ENCODE assay signal across 15 cellular contexts in genomic region chr14:33934938-33935337, GRCh38. TPM values are rescaled to one million over a fixed set of nuclear protein-coding genes. Genes with fewer than 3 reads are reported as not detected.
DNase-seq lines count a peak whose midpoint lies in the region; ATAC-seq and TF ChIP-seq lines count a peak whose summit lies in the region.
"Had no signal": no experiment of that assay in that cellular context is flagged by ENCODE, and none has a peak within 500 bp of the region (broad histone marks: within the 10 kb centered on the region; RNA-seq: fewer than 3 reads in every experiment).

No MANE protein-coding gene starts in this region.

- 93% methylated on average over 5 of the region's 5 CpGs for WGBS in smooth muscle cell (ENCODE audit: low lambda C conversion rate)

- H3K4me2 ChIP-seq in GM23338 (no peak overlapping the region), smooth muscle cell (no peak overlapping the region)

- CTCF ChIA-PET in WTC11 (lab: Charles Lee): interaction anchor here (0.6 to 1.3 kb wide), 2 partner anchors 85 to 86 kb away, joined by 4 to 5 read pairs; no protein-coding TSS in a partner anchor

- H4K20me1 ChIP-seq in GM23338 (replicated peaks; ENCODE audit: insufficient read depth) (0 out of 2 replicates have a peak, but pooled peaks cover 3% of the 10 kb centered on the region), smooth muscle cell (ENCODE audit: low read depth) (peaks cover 90% of the 10 kb centered on the region)

- peaks cover 76% of the 10 kb centered on the region for H3K4me1 ChIP-seq in GM23338 (ENCODE audit: insufficient read depth)
- H3K4me1 ChIP-seq in smooth muscle cell (ENCODE audit: low read depth): peaks cover 93% of the 10 kb centered on the region

- H3K27ac Mint-ChIP-seq in GM23338 (no peak overlapping the region), WTC11 (no peak overlapping the region), brain (peak overlapping the region in 3 of 5 experiments; percentile 67 to 91 (median 71))
- H3K27ac Mint-ChIP-seq: CD4-positive, alpha-beta memory T cell had no signal

- no peaks in the 10 kb centered on the region for H3K9me2 ChIP-seq in GM23338 (ENCODE audit: insufficient read depth)

- H3K4me3 ChIP-seq in GM23338 (no peak overlapping the region), smooth muscle cell (no peak overlapping the region)

- H3K27me3 ChIP-seq in GM23338 (ENCODE audit: insufficient read depth) (no peaks in the 10 kb centered on the region), smooth muscle cell (ENCODE audit: low read depth) (no peaks in the 10 kb centered on the region)

- DNase-seq in GM23338 (ENCODE audit: low spot score) (no peak), WTC11 (ENCODE audit: low spot score) (no peak), smooth muscle cell (lab: John Stamatoyannopoulos, UW; ENCODE audit: unreplicated experiment) (no peak), HUDEP-2 (lab: John Stamatoyannopoulos, UW; ENCODE audit: unreplicated experiment in 76 of 76) (no peak)
- DNase-seq: C1 segment of cervical spinal cord; Calu3; CD4-positive, alpha-beta memory T cell; COR-L47; DMS53; DMS79 treated with DMSO at 0.1 percent for 48 hours; GF-D8; H9 had no signal

- no peaks in the 10 kb centered on the region for H3K9me3 ChIP-seq in smooth muscle cell (replicated peaks; ENCODE audit: low read depth)

- H3K36me3 Mint-ChIP-seq in GM23338 (ENCODE audit: low read depth) (peaks cover 8% of the 10 kb centered on the region), WTC11 (peaks cover 5% of the 10 kb centered on the region), brain (peaks cover 29% of the 10 kb centered on the region)

- H3K27me3 Mint-ChIP-seq in GM23338 (ENCODE audit: insufficient read depth, low read depth, poor library complexity): peaks cover 12% of the 10 kb centered on the region
- no peaks in the 10 kb centered on the region for H3K27me3 Mint-ChIP-seq in WTC11 (ENCODE audit: low read depth)
- H3K27me3 Mint-ChIP-seq in brain: no peaks in the 10 kb centered on the region
- H3K27me3 Mint-ChIP-seq: CD4-positive, alpha-beta memory T cell had no signal

- TF ChIP-seq CTCF in GM23338 (conservative IDR thresholded peaks at IDR 0.05; ENCODE audit: low read depth in 2 of 2): no peak
- TF ChIP-seq CTCF in WTC11 (IDR thresholded peaks at IDR 0.05): no peak
- no peak for TF ChIP-seq CTCF in brain (conservative IDR thresholded peaks at IDR 0.05)
- no peak for TF ChIP-seq CTCF in smooth muscle cell (IDR thresholded peaks at IDR 0.05; ENCODE audit: borderline replicate concordance, insufficient read depth, poor library complexity, severe bottlenecking)

- ATAC-seq in GM23338 (no peak), WTC11 (no peak), HG02840 (IDR thresholded peaks at IDR 0.05; ENCODE audit: low FRiP score, unreplicated experiment) (no peak)
- ATAC-seq: HCT116 had no signal

- no peak overlapping the region for H3K4me3 Mint-ChIP-seq in GM23338
- H3K4me3 Mint-ChIP-seq in WTC11: no peak overlapping the region
- H3K4me3 Mint-ChIP-seq in brain: peak overlapping the region in 4 of 5 experiments; percentile 12 to 47 (median 28)
- H3K4me3 Mint-ChIP-seq: CD4-positive, alpha-beta memory T cell; H9 had no signal

- H3K9ac ChIP-seq in smooth muscle cell (ENCODE audit: low read depth): no peak overlapping the region

- H3K4me1 Mint-ChIP-seq in GM23338: peaks cover 67% of the 10 kb centered on the region
- H3K4me1 Mint-ChIP-seq in WTC11: peaks cover 80% of the 10 kb centered on the region
- peaks cover 96% of the 10 kb centered on the region for H3K4me1 Mint-ChIP-seq in brain

- H3K36me3 ChIP-seq in GM23338 (ENCODE audit: insufficient read depth): no peaks in the 10 kb centered on the region
- no peaks in the 10 kb centered on the region for H3K36me3 ChIP-seq in smooth muscle cell (ENCODE audit: low read depth)

- H3K27ac ChIP-seq in GM23338 (ENCODE audit: low read depth) (0 out of 2 replicates have a peak overlapping the region, but pooled peaks have one; percentile 2), smooth muscle cell (ENCODE audit: low read depth) (peak overlapping the region; percentile 77)

- H3K9me3 Mint-ChIP-seq in GM23338 (no peaks in the 10 kb centered on the region; the same call in 2 of the 3 replicates), WTC11 (no peaks in the 10 kb centered on the region), brain (peaks cover 0 to 4% (median 0%) of the 10 kb centered on the region in 5 experiments)
- H3K9me3 Mint-ChIP-seq: H9 had no signal

- H3K79me2 ChIP-seq in GM23338 (replicated peaks; ENCODE audit: insufficient read depth) (peaks cover 85% of the 10 kb centered on the region), smooth muscle cell (ENCODE audit: low read depth) (peaks cover 71% of the 10 kb centered on the region)

- no peak overlapping the region for H2AFZ ChIP-seq in GM23338
- H2AFZ ChIP-seq in smooth muscle cell (ENCODE audit: low read depth): no peak overlapping the region

- H3F3A ChIP-seq in GM23338 (replicated peaks; ENCODE audit: low read depth) (no peaks in the 10 kb centered on the region), smooth muscle cell (ENCODE audit: low read depth) (peaks cover 21% of the 10 kb centered on the region)

- POLR2A ChIA-PET in WTC11 (lab: Charles Lee): interaction anchor here (0.5 to 0.6 kb wide), 2 partner anchors 11 to 34 kb away, joined by 3 read pairs; no protein-coding TSS in a partner anchor

TF ChIP-seq in GM23338, 12 proteins besides CTCF, POLR2A, EP300 and RAD21:
- TF ChIP-seq EZH2 (IDR thresholded peaks at IDR 0.05; ENCODE audit: low read depth, unreplicated experiment) (no peak), JUNB (IDR thresholded peaks at IDR 0.05; ENCODE audit: unreplicated experiment) (no peak)

TF ChIP-seq in WTC11, 78 proteins besides CTCF, POLR2A, EP300 and RAD21:
- TF ChIP-seq SP1 (CRISPR knock-in tag; conservative IDR thresholded peaks at IDR 0.05) (no peak), ZBTB21 (CRISPR knock-in tag; IDR thresholded peaks at IDR 0.05; ENCODE audit: borderline replicate concordance) (no peak), ZNF425 (CRISPR knock-in tag; conservative IDR thresholded peaks at IDR 0.05) (no peak), GTF2I (CRISPR knock-in tag; conservative IDR thresholded peaks at IDR 0.05) (0 out of 2 replicates have a peak, but pooled peaks have one; percentile 22)

RNA-seq across cellular contexts. Expression of gene EGLN3, which starts 15.9 kb away (rescaled TPM):
- total RNA-seq in GM23338 (2014; rRNA removed; shearing (Covaris generic)): 42.9 and 44.4 TPM in 2 replicates
- polyA plus RNA-seq in GM23338 (2016; fragmentation: Nextera tagmentation; extraction: Ambion mirVana) (26.0 and 26.8 TPM in 2 replicates), brain (ENCODE audit: insufficient read depth, low read depth, low replicate concordance) (23.4 TPM), smooth muscle cell (127 and 154 TPM in 2 replicates)
- total RNA-seq in WTC11 (2021) (20.0 to 22.0 TPM (median 21.0 TPM) in 3 replicates), smooth muscle cell (146 TPM in 2 replicates)

Comparison
In these comparisons a context has a peak if more than half of its experiments do, and no peak if none do; other contexts are left out.
1. H3K27ac Mint-ChIP-seq: peak in brain (3 of 5); none in GM23338 (single experiment) and WTC11 (single experiment).
2. H3K4me3 Mint-ChIP-seq: peak in brain (4 of 5); none in GM23338 (single experiment) and WTC11 (single experiment).